Comparison of ENCODE assay signal across 15 cellular contexts in genomic region chr22:28072066-28072465, GRCh38.
DNase-seq lines count a peak whose midpoint lies in the region; ATAC-seq and TF ChIP-seq lines count a peak whose summit lies in the region.
"Had no signal": no experiment of that assay in that cellular context is flagged by ENCODE, and none has a peak within 500 bp of the region (broad histone marks: within the 10 kb centered on the region; RNA-seq: fewer than 3 reads in every experiment).

No MANE protein-coding gene starts in this region.

- DNase-seq in EL (peak; percentile 12), MG63 (peak; percentile 11), epithelial cell of prostate (ENCODE audit: low read depth, low spot score) (peak; percentile 31), kidney tubule cell (ENCODE audit: low spot score) (peak; percentile 13), GM10266 (ENCODE audit: extremely low spot score) (no peak), NCI-H2171 (lab: John Stamatoyannopoulos, UW) (no peak)
- DNase-seq in activated naive CD4-positive, alpha-beta T cell (lab: John Stamatoyannopoulos, UW), result no peak
- DNase-seq: Caco-2; CD4-positive, CD25-positive, alpha-beta regulatory T cell; HFFc6; NCI-H1105 treated with DMSO at 0.1 percent for 48 hours; NCI-H1694 treated with DMSO at 0.1 percent for 48 hours; NCI-H446 had no signal

- peaks cover 8% of the 10 kb centered on the region for H3K36me3 ChIP-seq in MG63

- no peaks in the 10 kb centered on the region for H3K9me3 ChIP-seq in MG63
- H3K9me3 ChIP-seq: Caco-2 had no signal

- H3K27me3 ChIP-seq in MG63, result no peaks in the 10 kb centered on the region

- TF ChIP-seq CTCF in GM10266 (IDR thresholded peaks at IDR 0.05; ENCODE audit: control insufficient read depth, insufficient read depth, low read depth, missing control alignments), result no peak

- no peak overlapping the region for H3K27ac ChIP-seq in epithelial cell of prostate

- no peak overlapping the region for H3K4me3 ChIP-seq in MG63
- H3K4me3 ChIP-seq: GM12878 had no signal

- ATAC-seq in GM21529 (IDR thresholded peaks at IDR 0.05; ENCODE audit: unreplicated experiment), result no peak
- ATAC-seq: GM12878 had no signal

Comparison
In these comparisons a context has a peak if more than half of its experiments do, and no peak if none do; other contexts are left out.
1. DNase-seq: peak in EL (single experiment), MG63 (single experiment), epithelial cell of prostate (single experiment) and kidney tubule cell (single experiment); none in GM10266 (single experiment), activated naive CD4-positive, alpha-beta T cell (0 of 4) and NCI-H2171 (single experiment).